ENCODE assay signal across 12 cellular contexts in genomic region chr1:90919190-90919719, GRCh38.
DNase-seq lines count a peak whose midpoint lies in the region; ATAC-seq and TF ChIP-seq lines count a peak whose summit lies in the region.
"Had no signal": no experiment of that assay in that cellular context is flagged by ENCODE, and none has a peak within 500 bp of the region (broad histone marks: within the 10 kb centered on the region; RNA-seq: fewer than 3 reads in every experiment).

No MANE protein-coding gene starts in this region.

- intact Hi-C loops in prostate gland (cut with DNase I) = no loop called here

- DNase-seq in GM12865 (ENCODE audit: low read depth) (peak; percentile 24), left lobe of liver (ENCODE audit: low spot score) (no peak), NCI-H748 treated with DMSO at 0.1 percent for 48 hours (lab: John Stamatoyannopoulos, UW) (no peak), SK-N-SH (no peak), prostate gland (ENCODE audit: low spot score) (no peak)
- DNase-seq: activated gamma-delta T cell treated with Interleukin-2 at 50 U/mL for 16 hours, COR-L47, left lung, thyroid gland had no signal

- TF ChIP-seq RAD21 in SK-N-SH (IDR thresholded peaks at IDR 0.05; ENCODE audit: low read length) = no peak

- POLR2A ChIA-PET in SK-N-SH (lab: Yijun Ruan, JAX) = no interaction called here

- no peak overlapping the region for H2AFZ ChIP-seq in SK-N-SH (ENCODE audit: low read depth)

- peaks cover 41% of the 10 kb centered on the region for H4K20me1 ChIP-seq in SK-N-SH (ENCODE audit: insufficient read depth)

- H3K27ac ChIP-seq in SK-N-SH (ENCODE audit: low read depth in 2 of 2, low read length in 1 of 2) (no peak overlapping the region), prostate gland (no peak overlapping the region)
- H3K27ac ChIP-seq: left lung, skin epidermis, thyroid gland had no signal

- WGBS in SK-N-SH (ENCODE audit: low lambda C conversion rate) = 83% methylated on average over 1 of the region's 1 CpG
- WGBS in prostate gland = 86% methylated on average over 1 of the region's 1 CpG

- H3K4me1 ChIP-seq in SK-N-SH (ENCODE audit: control insufficient read depth in 1 of 2, insufficient read depth in 2 of 2, low read depth in 1 of 2, low read length in 1 of 2) (peaks cover 0 to 11% of the 10 kb centered on the region in 2 experiments; a peak in 2 of 4 replicates), prostate gland (replicated peaks) (no peaks in the 10 kb centered on the region)

- H3K9me2 ChIP-seq in SK-N-SH = no peaks in the 10 kb centered on the region

- H3K4me3 ChIP-seq in GM12865 (ENCODE audit: low read depth, low read length) (no peak overlapping the region), SK-N-SH (ENCODE audit: low read depth in 2 of 2, low read length in 1 of 2) (no peak overlapping the region), prostate gland (no peak overlapping the region)
- H3K4me3 ChIP-seq: left lung, skin epidermis, thyroid gland had no signal

- H3F3A ChIP-seq in SK-N-SH (replicated peaks; ENCODE audit: insufficient read depth) = peaks cover 5% of the 10 kb centered on the region

- no peak overlapping the region for H3K4me2 ChIP-seq in SK-N-SH

- H3K9me3 ChIP-seq in SK-N-SH (no peaks in the 10 kb centered on the region), prostate gland (no peaks in the 10 kb centered on the region)
- H3K9me3 ChIP-seq: left lung, thyroid gland had no signal

- TF ChIP-seq EP300 in SK-N-SH (IDR thresholded peaks at IDR 0.05; ENCODE audit: borderline replicate concordance in 1 of 2, low read depth in 1 of 2, low read length in 1 of 2) = no peak

- H3K36me3 ChIP-seq in SK-N-SH (replicated peaks in 1 of 2; ENCODE audit: control insufficient read depth in 1 of 2, insufficient read depth in 2 of 2, low read length in 1 of 2) (peaks cover 24 to 26% of the 10 kb centered on the region in 2 experiments), prostate gland (no peaks in the 10 kb centered on the region)
- H3K36me3 ChIP-seq: thyroid gland had no signal

- no peak for TF ChIP-seq POLR2A in prostate gland (IDR thresholded peaks at IDR 0.05)

- H3K9ac ChIP-seq in SK-N-SH = no peak overlapping the region

- H3K79me2 ChIP-seq in SK-N-SH (ENCODE audit: insufficient read depth) = peaks cover 76% of the 10 kb centered on the region

- CTCF ChIA-PET in SK-N-SH (lab: Yijun Ruan, JAX) = interaction anchor here (1.1 to 1.8 kb wide), 4 partner anchors 21 to 198 kb away, joined by 3 to 4 read pairs (median 3); no protein-coding TSS in a partner anchor

- TF ChIP-seq CTCF in GM12865 (IDR thresholded peaks at IDR 0.05; ENCODE audit: insufficient read depth, low read depth, low read length, missing control alignments) (no peak), SK-N-SH (IDR thresholded peaks at IDR 0.05) (no peak), prostate gland (IDR thresholded peaks at IDR 0.05) (no peak)

- H3K27me3 ChIP-seq in SK-N-SH (ENCODE audit: insufficient read depth) (no peaks in the 10 kb centered on the region), prostate gland (replicated peaks; ENCODE audit: insufficient read depth) (no peaks in the 10 kb centered on the region)
- H3K27me3 ChIP-seq: left lung, thyroid gland had no signal

- ATAC-seq in GM18907 (IDR thresholded peaks at IDR 0.05; ENCODE audit: unreplicated experiment) (peak; percentile 61), HG03108 (IDR thresholded peaks at IDR 0.05; ENCODE audit: unreplicated experiment) (peak; percentile 39), left lobe of liver (peak; percentile 44)

TF ChIP-seq in SK-N-SH, 30 proteins besides CTCF, POLR2A, EP300 and RAD21:
- TF ChIP-seq MAX (IDR thresholded peaks at IDR 0.05; ENCODE audit: low read depth) (no peak), NRF1 (IDR thresholded peaks at IDR 0.05; ENCODE audit: low read depth, low read length) (no peak), TCF12 (IDR thresholded peaks at IDR 0.05) (no peak), NFIC (IDR thresholded peaks at IDR 0.05; ENCODE audit: borderline replicate concordance) (no peak), GATA2 (CRISPR knock-in tag; IDR thresholded peaks at IDR 0.05) (no peak), TEAD4 (IDR thresholded peaks at IDR 0.05; ENCODE audit: borderline replicate concordance, insufficient read depth) (no peak), ELF1 (IDR thresholded peaks at IDR 0.05) (no peak), FOSL2 (IDR thresholded peaks at IDR 0.05; ENCODE audit: borderline replicate concordance, low read depth) (no peak), MEF2A (IDR thresholded peaks at IDR 0.05; ENCODE audit: borderline replicate concordance, low read depth) (no peak), RFX5 (IDR thresholded peaks at IDR 0.05; ENCODE audit: low read length) (no peak), USF2 (IDR thresholded peaks at IDR 0.05; ENCODE audit: borderline replicate concordance, low read depth, low read length) (no peak), SMC3 (IDR thresholded peaks at IDR 0.05; ENCODE audit: low read depth, low read length) (no peak), FOXM1 (IDR thresholded peaks at IDR 0.05; ENCODE audit: low read depth) (no peak), GABPA (IDR thresholded peaks at IDR 0.05; ENCODE audit: low read depth) (no peak), USF1 (IDR thresholded peaks at IDR 0.05; ENCODE audit: borderline replicate concordance, low read depth) (no peak), POLR2AphosphoS5 (IDR thresholded peaks at IDR 0.05; ENCODE audit: low read depth, low read length) (no peak), RCOR1 (IDR thresholded peaks at IDR 0.05; ENCODE audit: low read length) (no peak), CHD2 (IDR thresholded peaks at IDR 0.05; ENCODE audit: low read length, partially characterized antibody) (no peak), YY1 (IDR thresholded peaks at IDR 0.05; ENCODE audit: low read depth) (no peak), TAF1 (IDR thresholded peaks at IDR 0.05; ENCODE audit: borderline replicate concordance, low read depth, low read length) (no peak)
